In genomic region chr10:15313844-15314243, GRCh38 we compare ENCODE assay signal across 13 cellular contexts. TPM values are rescaled to one million over a fixed set of nuclear protein-coding genes. Genes with fewer than 3 reads are reported as not detected.
DNase-seq lines count a peak whose midpoint lies in the region; ATAC-seq and TF ChIP-seq lines count a peak whose summit lies in the region.
"Had no signal": no experiment of that assay in that cellular context is flagged by ENCODE, and none has a peak within 500 bp of the region (broad histone marks: within the 10 kb centered on the region; RNA-seq: fewer than 3 reads in every experiment).

No MANE protein-coding gene starts in this region.

- no peak overlapping the region for H2AFZ ChIP-seq in hepatocyte

- WGBS in hepatocyte (ENCODE audit: low lambda C conversion rate, missing lambda C conversion rate) = 42% methylated on average over 13 of the region's 13 CpGs

- peak overlapping the region; percentile 11 for H3K4me3 Mint-ChIP-seq in osteocyte (ENCODE audit: unreplicated experiment)

- TF ChIP-seq CTCF in brain microvascular endothelial cell (IDR thresholded peaks at IDR 0.05; ENCODE audit: low read depth, low read length, missing control alignments) (no peak), hepatocyte (IDR thresholded peaks at IDR 0.05; ENCODE audit: poor library complexity) (no peak), osteocyte (IDR thresholded peaks at IDR 0.05) (no peak)

- H3K79me2 ChIP-seq in hepatocyte = peaks cover 27% of the 10 kb centered on the region

- no peak overlapping the region for H3K27ac ChIP-seq in brain microvascular endothelial cell
- peak overlapping the region; percentile 42 for H3K27ac ChIP-seq in hepatocyte
- H3K27ac ChIP-seq: ascending aorta, C4-2B had no signal

- H3K27me3 ChIP-seq in brain microvascular endothelial cell (replicated peaks) (no peaks in the 10 kb centered on the region), hepatocyte (no peaks in the 10 kb centered on the region)
- H3K27me3 ChIP-seq: ascending aorta had no signal

- H3K27me3 Mint-ChIP-seq in osteocyte (ENCODE audit: unreplicated experiment) = no peaks in the 10 kb centered on the region

- no peaks in the 10 kb centered on the region for H3K9me3 ChIP-seq in hepatocyte (ENCODE audit: low read depth)
- H3K9me3 ChIP-seq: ascending aorta had no signal

- H3K4me2 ChIP-seq in hepatocyte = peak overlapping the region; percentile 46

- H3K27ac Mint-ChIP-seq in osteocyte (ENCODE audit: unreplicated experiment) = peak overlapping the region; percentile 73

- peaks cover 28% of the 10 kb centered on the region for H3K4me1 ChIP-seq in hepatocyte (ENCODE audit: insufficient read depth)

- H3K36me3 ChIP-seq in brain microvascular endothelial cell (replicated peaks) (no peaks in the 10 kb centered on the region), hepatocyte (replicated peaks; ENCODE audit: insufficient read depth, low read depth) (no peaks in the 10 kb centered on the region)
- H3K36me3 ChIP-seq: ascending aorta had no signal

- ATAC-seq in GM18870 (IDR thresholded peaks at IDR 0.05; ENCODE audit: unreplicated experiment) = no peak

- H3K36me3 Mint-ChIP-seq in osteocyte (ENCODE audit: unreplicated experiment) = no peaks in the 10 kb centered on the region

- peak; percentile 57 for DNase-seq in ELF-1 (ENCODE audit: low read depth, low spot score)
- peak; percentile 33 for DNase-seq in brain microvascular endothelial cell
- peak; percentile 28 for DNase-seq in hepatocyte (ENCODE audit: low spot score)
- no peak for DNase-seq in osteocyte (ENCODE audit: extremely low spot score, unreplicated experiment)
- DNase-seq in NCI-H446 (lab: John Stamatoyannopoulos, UW) = no peak
- no peak for DNase-seq in NCI-H510A treated with DMSO at 0.1 percent for 48 hours (lab: John Stamatoyannopoulos, UW)
- DNase-seq in NCI-H774 (lab: John Stamatoyannopoulos, UW) = no peak
- DNase-seq: NCI-H1092; RPMI8226; stimulated activated naive CD4-positive, alpha-beta T cell treated with Interleukin-2 at 50 U/mL for 16 hours had no signal

- no peaks in the 10 kb centered on the region for H3K9me2 ChIP-seq in hepatocyte (replicated peaks; ENCODE audit: insufficient read depth)

- H3K9me3 Mint-ChIP-seq in osteocyte (ENCODE audit: unreplicated experiment) = no peaks in the 10 kb centered on the region

- H3K4me3 ChIP-seq in brain microvascular endothelial cell (ENCODE audit: low read depth, low read length) = no peak overlapping the region
- H3K4me3 ChIP-seq in hepatocyte = no peak overlapping the region
- H3K4me3 ChIP-seq: ascending aorta had no signal

- H3K4me1 Mint-ChIP-seq in osteocyte (ENCODE audit: unreplicated experiment) = peaks cover 36% of the 10 kb centered on the region

- in situ Hi-C loops in brain microvascular endothelial cell (cut with HindIII; ENCODE audit: low pct_ligation_motif_present, low sequenced_read_pairs) = no loop called here

- no peaks in the 10 kb centered on the region for H4K20me1 ChIP-seq in hepatocyte (ENCODE audit: insufficient read depth, poor library complexity, severe bottlenecking)

RNA-seq across cellular contexts. Expression of gene FAM171A1, which starts 57.2 kb away (rescaled TPM):
- 20.5 and 24.4 TPM in 2 replicates for total RNA-seq in hepatocyte
- polyA plus RNA-seq in hepatocyte = 29.5 and 32.3 TPM in 2 replicates
- 30.4 and 32.9 TPM in 2 replicates for total RNA-seq in osteocyte

Comparison
In these comparisons a context has a peak if more than half of its experiments do, and no peak if none do; other contexts are left out.
1. DNase-seq: peak in ELF-1 (single experiment), brain microvascular endothelial cell (single experiment) and hepatocyte (single experiment); none in osteocyte (single experiment), NCI-H446 (0 of 2), NCI-H510A treated with DMSO at 0.1 percent for 48 hours (single experiment) and NCI-H774 (single experiment).